ENCODE assay signal across 8 cellular contexts in genomic region chr5:159228097-159228496, GRCh38. TPM values are rescaled to one million over a fixed set of nuclear protein-coding genes. Genes with fewer than 3 reads are reported as not detected.
DNase-seq lines count a peak whose midpoint lies in the region; ATAC-seq, FAIRE-seq and TF ChIP-seq lines count a peak whose summit lies in the region.
"Not testable (repeated sequence)": the region's sequence is repeated elsewhere in the genome, so short reads cannot be mapped to it uniquely, and the experiment has no call there.

No MANE protein-coding gene starts in this region.

- not testable (repeated sequence) for H3K27me3 ChIP-seq in K562 (ENCODE audit: control insufficient read depth in 2 of 2, insufficient read depth in 2 of 2, low read length in 2 of 2); esophagus squamous epithelium

- not testable (repeated sequence) for TF ChIP-seq CTCF in A549 (IDR thresholded peaks at IDR 0.05); HEK293 (tag by site-specific recombination; IDR thresholded peaks at IDR 0.05); K562 (IDR thresholded peaks at IDR 0.05 in 2 of 3, conservative IDR thresholded peaks at IDR 0.05 in 1 of 3; ENCODE audit: insufficient read depth in 2 of 3, low read depth in 1 of 3, low read length in 3 of 3); esophagus squamous epithelium (IDR thresholded peaks at IDR 0.05)

- H3K79me2 ChIP-seq in K562 (ENCODE audit: control insufficient read depth, insufficient read depth, low read length), result not testable (repeated sequence)

- not testable (repeated sequence) for H3K9me3 ChIP-seq in A549; HEK293 (ENCODE audit: control insufficient read depth, insufficient read depth, low read depth, low read length); K562 (replicated peaks; ENCODE audit: control insufficient read depth, insufficient read depth, low read depth, low read length); esophagus squamous epithelium

- TF ChIP-seq POLR2A in A549 (IDR thresholded peaks at IDR 0.05; ENCODE audit: low read length); K562 (conservative IDR thresholded peaks at IDR 0.05); esophagus squamous epithelium (IDR thresholded peaks at IDR 0.05): not testable (repeated sequence)

- peak in 1 of 2 experiments; percentile 48 for DNase-seq in A549 (ENCODE audit: low read depth in 1 of 2, low spot score in 1 of 2)
- DNase-seq in NCI-H146 treated with DMSO at 0.1 percent for 48 hours (lab: John Stamatoyannopoulos, UW; ENCODE audit: unreplicated experiment), result peak; percentile 6
- peak; percentile 9 for DNase-seq in NCI-H748 treated with DMSO at 0.1 percent for 48 hours (lab: John Stamatoyannopoulos, UW)
- DNase-seq in SHP77 treated with DMSO at 0.1 percent for 48 hours (lab: John Stamatoyannopoulos, UW), result peak; percentile 46
- not testable (repeated sequence) for DNase-seq in K562 (ENCODE audit: extremely low read depth in 1 of 4, low spot score in 3 of 4); esophagus squamous epithelium (lab: John Stamatoyannopoulos, UW)
- peak; percentile 12 for DNase-seq in myocyte (ENCODE audit: low read depth)

- peak overlapping the region; percentile 52 to 82; a peak in 5 of 6 replicates for H3K27ac ChIP-seq in A549
- not testable (repeated sequence) for H3K27ac ChIP-seq in HEK293 (ENCODE audit: extremely low read depth, low read depth, low read length); K562 (ENCODE audit: extremely low read depth, low read depth, low read length)
- peak overlapping the region; percentile 59 to 86 (median 75) for H3K27ac ChIP-seq in esophagus squamous epithelium

- H3K9me1 ChIP-seq in K562 (ENCODE audit: control insufficient read depth, insufficient read depth, low read length), result not testable (repeated sequence)

- FAIRE-seq in A549 (lab: Jason Lieb, UNC); K562 (lab: Jason Lieb, UNC): not testable (repeated sequence)

- not testable (repeated sequence) for TF ChIP-seq EP300 in A549 (IDR thresholded peaks at IDR 0.05); K562 (IDR thresholded peaks at IDR 0.05; ENCODE audit: low read length)

- not testable (repeated sequence) for BruUV-seq in K562 (replicated peaks; lab: Mats Ljungman, UMichigan)

- not testable (repeated sequence) for H3K4me3 ChIP-seq in A549; HEK293 (ENCODE audit: low read depth, low read length); K562; esophagus squamous epithelium

- WGBS in A549 (ENCODE audit: missing lambda C conversion rate), result 28% methylated on average over 5 of the region's 5 CpGs
- 40% methylated on average over 5 of the region's 5 CpGs for WGBS in K562 (ENCODE audit: insufficient coverage, low coverage, missing lambda C conversion rate)
- WGBS in esophagus squamous epithelium, 2 donors, result 40 to 44% methylated on average over 5 of the region's 5 CpGs

- H4K20me1 ChIP-seq in K562 (replicated peaks; ENCODE audit: control insufficient read depth, insufficient read depth, low read length), result not testable (repeated sequence)

- TF ChIP-seq RAD21 in A549 (conservative IDR thresholded peaks at IDR 0.05 in 1 of 2, IDR thresholded peaks at IDR 0.05 in 1 of 2); K562 (CRISPR knock-in tag; conservative IDR thresholded peaks at IDR 0.05 in 1 of 2, IDR thresholded peaks at IDR 0.05 in 1 of 2): not testable (repeated sequence)

- CTCF ChIA-PET in A549 (lab: Yijun Ruan, JAX), result interaction anchor here (0.6 to 1.3 kb wide), 2 partner anchors 71 to 522 kb away, joined by 3 to 4 read pairs; no protein-coding TSS in a partner anchor
- CTCF ChIA-PET in HEK293 (lab: Yijun Ruan, JAX), result interaction anchor here (0.5 kb wide), 1 partner anchor 21 kb away, joined by 3 read pairs; no protein-coding TSS in a partner anchor
- CTCF ChIA-PET in K562 (lab: Yijun Ruan, JAX; ENCODE audit: low intra/inter-chr PET ratio), result not testable (repeated sequence)

- peak in 1 of 2 experiments; percentile 73; a peak in 3 of 6 replicates for ATAC-seq in A549
- not testable (repeated sequence) for ATAC-seq in K562

- POLR2A ChIA-PET in A549 (lab: Yijun Ruan, JAX); HEK293 (lab: Yijun Ruan, JAX): not testable (repeated sequence)
- POLR2A ChIA-PET in K562 (lab: Yijun Ruan, JAX), result interaction anchor here (1.7 kb wide), 1 partner anchor 20 kb away, joined by 3 read pairs; no protein-coding TSS in a partner anchor

- H3K9ac ChIP-seq in K562 (ENCODE audit: insufficient read depth in 1 of 2, low read depth in 2 of 2, low read length in 2 of 2), result not testable (repeated sequence)

- H3K4me1 ChIP-seq in A549 (peaks cover 27% of the 10 kb centered on the region), esophagus squamous epithelium (peaks cover 0 to 59% (median 12%) of the 10 kb centered on the region in 3 donors)
- not testable (repeated sequence) for H3K4me1 ChIP-seq in HEK293 (ENCODE audit: control insufficient read depth, insufficient read depth, low read length); K562 (replicated peaks in 1 of 2; ENCODE audit: control insufficient read depth in 2 of 2, insufficient read depth in 2 of 2, low read length in 2 of 2)

- H3K4me2 ChIP-seq in A549, result peak overlapping the region; percentile 38
- H3K4me2 ChIP-seq in K562 (ENCODE audit: insufficient read depth, low read length), result not testable (repeated sequence)

- intact Hi-C loops in K562 (cut with micrococcal nuclease); esophagus squamous epithelium (cut with DNase I): not testable (repeated sequence)

- in situ Hi-C loops in K562 (cut with MboI), result not testable (repeated sequence)

- H2AFZ ChIP-seq in K562 (ENCODE audit: low read depth, low read length), result peak overlapping the region; percentile 62; the same call in 1 of the 2 replicates

- not testable (repeated sequence) for H3K36me3 ChIP-seq in HEK293 (ENCODE audit: control insufficient read depth in 2 of 2, insufficient read depth in 1 of 2, low read length in 2 of 2); K562 (ENCODE audit: control insufficient read depth, insufficient read depth, low read length); esophagus squamous epithelium

RNA-seq across cellular contexts. Expression of gene RNF145, which starts 18.7 kb away (rescaled TPM):
- 122 and 147 TPM in 2 replicates for polyA plus RNA-seq in A549 (2011; rRNA removed)
- 38.4 and 45.0 TPM in 2 replicates for polyA plus RNA-seq in A549 (2012; cell fraction: cytosol; rRNA removed)
- polyA plus RNA-seq in A549 (2012; cell fraction: nucleus; rRNA removed), result 20.9 and 43.9 TPM in 2 replicates
- polyA plus RNA-seq in A549 (2017; fragmentation: RNase III; extraction: RNeasy Plus Mini Kit Qiagen cat#74134 plus additional on column Dnase treatment), result 120 to 146 TPM (median 137 TPM) in 3 replicates
- polyA minus RNA-seq in A549 (2011; rRNA and poly(A)+ RNA removed), result 82.2 and 83.3 TPM in 2 replicates
- 42.1 and 93.4 TPM in 2 replicates for total RNA-seq in K562 (2011; cell fraction: chromatin; rRNA removed; ENCODE audit: low replicate concordance)
- 32.7 and 49.0 TPM in 2 replicates for total RNA-seq in K562 (2011; cell fraction: nucleolus; rRNA removed)
- total RNA-seq in K562 (2011; cell fraction: nucleoplasm; rRNA removed), result 61.5 and 67.7 TPM in 2 replicates
- total RNA-seq in K562 (2014; rRNA removed), result 20.3 and 24.3 TPM in 2 replicates
- 21.8 and 29.5 TPM in 2 replicates for total RNA-seq in K562 (2014; rRNA removed; fragmentation: Illumina TruSeq; extraction: Trizol)
- 23.8 and 25.4 TPM in 2 replicates for total RNA-seq in K562 (2015; rRNA removed; fragmentation: Illumina TruSeq; extraction: Trizol)
- total RNA-seq in K562 (2021), result 35.4 and 39.5 TPM in 2 replicates
- polyA plus RNA-seq in K562 (2011; rRNA removed), result 26.2 and 40.7 TPM in 2 replicates
- polyA plus RNA-seq in K562 (2011; cell fraction: cytosol; rRNA removed), result 10.7 and 19.3 TPM in 2 replicates
- 34.2 and 35.9 TPM in 2 replicates for polyA plus RNA-seq in K562 (2011; cell fraction: nucleus; rRNA removed)
- polyA plus RNA-seq in K562 (2012), result 30.1 and 36.5 TPM in 2 replicates
- polyA plus RNA-seq in K562 (2014; fragmentation: Illumina TruSeq; extraction: Trizol), result 35.4 and 38.1 TPM in 2 replicates
- polyA plus RNA-seq in K562 (2014; fragmentation: Nextera tagmentation; extraction: Ambion mirVana), result 10 to 100 TPM; 13.6 to 18.8 TPM
- 30.4 and 30.5 TPM in 2 replicates for polyA plus RNA-seq in K562 (2014; rRNA removed)
- polyA minus RNA-seq in K562 (2011; rRNA and poly(A)+ RNA removed), result 30.0 and 36.5 TPM in 2 replicates
- polyA minus RNA-seq in K562 (2011; cell fraction: cytosol; rRNA and poly(A)+ RNA removed), result 10.1 and 12.3 TPM in 2 replicates
- polyA minus RNA-seq in K562 (2011; cell fraction: nucleus; rRNA and poly(A)+ RNA removed), result 21.9 and 33.2 TPM in 2 replicates
- total RNA-seq in esophagus squamous epithelium, result 10 to 100 TPM; 49.7 to 82.3 (median 72.3) TPM
- total RNA-seq in myocyte, result 20.3 and 24.2 TPM in 2 replicates
- 47.5 TPM for polyA plus RNA-seq in myocyte (2012)

RNA-seq across cellular contexts. Expression of gene UBLCP1, which starts 35.0 kb away (rescaled TPM):
- polyA plus RNA-seq in A549 (2011; rRNA removed), result 46.7 and 64.8 TPM in 2 replicates
- 10.9 and 11.2 TPM in 2 replicates for polyA plus RNA-seq in A549 (2012; cell fraction: cytosol; rRNA removed)
- 2.2 and 5.1 TPM in 2 replicates for polyA plus RNA-seq in A549 (2012; cell fraction: nucleus; rRNA removed)
- 36.5 to 39.6 TPM (median 38.5 TPM) in 3 replicates for polyA plus RNA-seq in A549 (2017; fragmentation: RNase III; extraction: RNeasy Plus Mini Kit Qiagen cat#74134 plus additional on column Dnase treatment)
- 5.8 and 5.9 TPM in 2 replicates for polyA minus RNA-seq in A549 (2011; rRNA and poly(A)+ RNA removed)
- 3.5 and 7.0 TPM in 2 replicates for total RNA-seq in K562 (2011; cell fraction: chromatin; rRNA removed; ENCODE audit: low replicate concordance)
- total RNA-seq in K562 (2011; cell fraction: nucleolus; rRNA removed), result 1.7 and 2.9 TPM in 2 replicates
- total RNA-seq in K562 (2011; cell fraction: nucleoplasm; rRNA removed), result 3.9 and 8.0 TPM in 2 replicates
- total RNA-seq in K562 (2014; rRNA removed), result 18.8 and 19.3 TPM in 2 replicates
- total RNA-seq in K562 (2014; rRNA removed; fragmentation: Illumina TruSeq; extraction: Trizol), result 35.1 and 41.7 TPM in 2 replicates
- 33.4 and 36.9 TPM in 2 replicates for total RNA-seq in K562 (2015; rRNA removed; fragmentation: Illumina TruSeq; extraction: Trizol)
- total RNA-seq in K562 (2021), result 21.6 and 22.1 TPM in 2 replicates
- 18.5 and 28.5 TPM in 2 replicates for polyA plus RNA-seq in K562 (2011; rRNA removed)
- polyA plus RNA-seq in K562 (2011; cell fraction: cytosol; rRNA removed), result 2.9 and 7.9 TPM in 2 replicates
- 3.1 and 3.7 TPM in 2 replicates for polyA plus RNA-seq in K562 (2011; cell fraction: nucleus; rRNA removed)
- 27.6 and 38.2 TPM in 2 replicates for polyA plus RNA-seq in K562 (2012)
- polyA plus RNA-seq in K562 (2014; fragmentation: Illumina TruSeq; extraction: Trizol), result 33.2 and 39.8 TPM in 2 replicates
- polyA plus RNA-seq in K562 (2014; fragmentation: Nextera tagmentation; extraction: Ambion mirVana), result 10 to 100 TPM; 22.0 to 30.2 TPM
- polyA plus RNA-seq in K562 (2014; rRNA removed), result 29.8 and 32.1 TPM in 2 replicates
- polyA minus RNA-seq in K562 (2011; rRNA and poly(A)+ RNA removed), result 12.8 and 13.2 TPM in 2 replicates
- 4.3 and 6.9 TPM in 2 replicates for polyA minus RNA-seq in K562 (2011; cell fraction: cytosol; rRNA and poly(A)+ RNA removed)
- polyA minus RNA-seq in K562 (2011; cell fraction: nucleus; rRNA and poly(A)+ RNA removed), result 4.3 and 6.6 TPM in 2 replicates
- total RNA-seq in esophagus squamous epithelium, result 10 to 100 TPM; 19.0 to 34.9 (median 24.6) TPM
- total RNA-seq in myocyte, result 27.4 and 28.6 TPM in 2 replicates
- polyA plus RNA-seq in myocyte (2012), result 14.5 TPM
